9 cellular contexts compared by ENCODE assay signal in the genomic region with DNA sequence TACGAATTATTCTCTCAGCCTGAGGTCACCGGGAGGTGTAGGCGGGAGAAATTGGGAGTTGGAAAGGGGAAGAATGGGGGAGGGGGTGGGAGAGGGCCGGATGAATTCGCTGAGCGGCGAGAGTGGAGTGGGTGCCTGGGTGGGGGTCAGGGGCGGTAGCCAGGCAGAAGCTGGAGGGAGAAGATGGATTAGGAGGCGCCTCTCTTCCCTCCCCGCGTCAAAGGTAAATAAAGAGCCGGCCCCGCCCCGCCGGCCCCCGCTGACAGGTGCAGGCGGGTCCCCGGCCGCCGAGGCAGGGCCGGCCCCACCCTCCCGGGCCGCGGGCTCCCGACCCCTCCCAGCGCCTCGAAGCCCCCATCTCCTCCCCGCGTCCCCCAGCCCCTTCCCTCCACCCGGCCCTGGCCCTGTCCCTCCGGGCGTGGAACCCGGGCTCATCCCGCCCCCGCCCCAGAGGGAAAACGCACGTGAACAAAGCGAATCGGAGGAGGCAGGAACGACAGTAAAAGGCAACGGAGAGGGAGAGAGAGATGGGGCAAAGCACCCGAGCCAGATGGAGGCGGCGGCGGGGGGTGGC. TPM values are rescaled to one million over a fixed set of nuclear protein-coding genes. Genes with fewer than 3 reads are reported as not detected.
DNase-seq lines count a peak whose midpoint lies in the region; TF ChIP-seq lines count a peak whose summit lies in the region.
"Had no signal": no experiment of that assay in that cellular context is flagged by ENCODE, and none has a peak within 500 bp of the region (broad histone marks: within the 10 kb centered on the region; RNA-seq: fewer than 3 reads in every experiment).

No MANE protein-coding gene starts in this region.

- H2BK5ac ChIP-seq in trophoblast cell (ENCODE audit: low read depth, low read length, poor library complexity) = no peak overlapping the region

- H3K27ac ChIP-seq in esophagus muscularis mucosa (replicated peaks in 1 of 4) = peak overlapping the region in 1 of 4 donors; percentile 40
- H3K27ac ChIP-seq in trophoblast cell (ENCODE audit: low read depth, low read length) = no peak overlapping the region

- H3K79me1 ChIP-seq in trophoblast cell (ENCODE audit: low read length) = no peaks in the 10 kb centered on the region

- DNase-seq in NCI-H345 treated with DMSO at 0.1 percent for 48 hours (lab: John Stamatoyannopoulos, UW; ENCODE audit: unreplicated experiment) (peak; percentile 36), esophagus muscularis mucosa (ENCODE audit: extremely low spot score) (no peak), trophoblast cell (no peak), mucosa of gallbladder (ENCODE audit: low spot score) (no peak), NOMO-1 (lab: John Stamatoyannopoulos, UW; ENCODE audit: unreplicated experiment in 2 of 2) (no peak), NCI-H226 (no peak), GM19238 (ENCODE audit: insufficient read length, low spot score) (no peak)

- H3K23ac ChIP-seq in trophoblast cell (ENCODE audit: low read length) = no peak overlapping the region

- H2AK5ac ChIP-seq in trophoblast cell (ENCODE audit: low read length) = no peak overlapping the region

- no peak overlapping the region for H3K14ac ChIP-seq in trophoblast cell (ENCODE audit: low read length)

- H2BK120ac ChIP-seq in trophoblast cell (ENCODE audit: insufficient read depth, low read length, poor library complexity) = no peak overlapping the region

- H3K4me1 ChIP-seq in ES-I3 (ENCODE audit: insufficient read depth, low read length) = no peaks in the 10 kb centered on the region; the same call in 1 of the 2 replicates
- peaks cover 8 to 26% (median 19%) of the 10 kb centered on the region in 4 donors for H3K4me1 ChIP-seq in esophagus muscularis mucosa
- H3K4me1 ChIP-seq in trophoblast cell (ENCODE audit: control insufficient read depth in 1 of 2, insufficient read depth in 2 of 2, low read length in 2 of 2) = peaks cover 0 to 5% of the 10 kb centered on the region in 2 experiments

- TF ChIP-seq CTCF in esophagus muscularis mucosa (IDR thresholded peaks at IDR 0.05) = no peak

- H3K4ac ChIP-seq in trophoblast cell (ENCODE audit: low read depth, low read length) = no peak overlapping the region

- no peak overlapping the region for H2BK12ac ChIP-seq in trophoblast cell (ENCODE audit: low read length)

- H3K36me3 ChIP-seq in ES-I3 (ENCODE audit: insufficient read depth, low read length) = peaks cover 2% of the 10 kb centered on the region; the same call in 1 of the 2 replicates
- H3K36me3 ChIP-seq in esophagus muscularis mucosa = no peaks in the 10 kb centered on the region
- no peaks in the 10 kb centered on the region for H3K36me3 ChIP-seq in trophoblast cell (ENCODE audit: control insufficient read depth in 1 of 2, insufficient read depth in 2 of 2, low read length in 2 of 2)

- H4K12ac ChIP-seq in trophoblast cell (ENCODE audit: low read depth, low read length) = no peak overlapping the region

- no peak overlapping the region for H4K91ac ChIP-seq in trophoblast cell (ENCODE audit: low read depth, low read length)

- H3K9ac ChIP-seq in ES-I3 (ENCODE audit: low read depth, low read length) (peak overlapping the region; percentile 84), trophoblast cell (ENCODE audit: low read length) (no peak overlapping the region)

- WGBS in esophagus muscularis mucosa = 9% methylated on average over 24 of the region's 45 CpGs
- WGBS in trophoblast cell (ENCODE audit: extremely low coverage, insufficient coverage, insufficient read length) = no CpG with 5 or more reads among the region's 45 CpGs

- H3K27me3 ChIP-seq in esophagus muscularis mucosa (peaks cover 3 to 63% (median 17%) of the 10 kb centered on the region in 4 donors), trophoblast cell (ENCODE audit: insufficient read depth, low read length) (peaks cover 46% of the 10 kb centered on the region)

- intact Hi-C loops in esophagus muscularis mucosa (cut with DNase I) = loop anchor here (10.0 kb wide), 1 partner anchor 53 kb away; no protein-coding TSS in a partner anchor

- H3K79me2 ChIP-seq in trophoblast cell (ENCODE audit: control insufficient read depth, insufficient read depth, low read length, poor library complexity) = no peaks in the 10 kb centered on the region

- H4K8ac ChIP-seq in trophoblast cell (ENCODE audit: low read depth, low read length) = no peak overlapping the region

- H3K4me2 ChIP-seq in trophoblast cell (ENCODE audit: low read length) = peak overlapping the region; percentile 54

- TF ChIP-seq EP300 in esophagus muscularis mucosa (IDR thresholded peaks at IDR 0.05) = no peak

- H3K9me3 ChIP-seq in ES-I3 (ENCODE audit: control insufficient read depth, insufficient read depth, low read length) (no peaks in the 10 kb centered on the region), esophagus muscularis mucosa (no peaks in the 10 kb centered on the region), trophoblast cell (ENCODE audit: insufficient read depth, low read depth, low read length) (peaks cover 2% of the 10 kb centered on the region)

- H3K4me3 ChIP-seq in esophagus muscularis mucosa (peak overlapping the region; percentile 59 to 74 (median 68)), trophoblast cell (ENCODE audit: low read depth, low read length) (no peak overlapping the region)

- TF ChIP-seq POLR2A in esophagus muscularis mucosa (IDR thresholded peaks at IDR 0.05; ENCODE audit: low read depth) = no peak

- no peak overlapping the region for H3K18ac ChIP-seq in trophoblast cell (ENCODE audit: low read length)

- no peak overlapping the region for H2AFZ ChIP-seq in trophoblast cell (ENCODE audit: insufficient read depth, low read length, poor library complexity)

RNA-seq across cellular contexts. Expression of a gene that starts 0.9 kb away (rescaled TPM):
- total RNA-seq in esophagus muscularis mucosa = 1 to 10 TPM in 3 of 4 donors, under 1 TPM in 1; 0.42 to 2.0 (median 1.3) TPM
- polyA plus RNA-seq in trophoblast cell (2013) = 0.22 and 0.28 TPM in 2 replicates
- 6.6 TPM for total RNA-seq in mucosa of gallbladder

RNA-seq across cellular contexts. Expression of a gene that starts 19.5 kb away (rescaled TPM):
- total RNA-seq in esophagus muscularis mucosa = 100 to 1,000 TPM; 186 to 469 (median 245) TPM
- 275 TPM in 2 replicates for polyA plus RNA-seq in trophoblast cell (2013)
- 276 TPM for total RNA-seq in mucosa of gallbladder

RNA-seq across cellular contexts. Expression of a gene that starts 45.7 kb away (rescaled TPM):
- total RNA-seq in esophagus muscularis mucosa (not detected), mucosa of gallbladder (1.2 TPM)
- 0.03 TPM in 2 replicates for polyA plus RNA-seq in trophoblast cell (2013)
- total RNA-seq: HT1080 had no signal

RNA-seq across cellular contexts. Expression of a gene that starts 47.0 kb away (rescaled TPM):
- total RNA-seq in esophagus muscularis mucosa (under 1 TPM in 2 of 4 donors, not detected in 2; 0.17 to 0.23 TPM), mucosa of gallbladder (38.0 TPM)
- polyA plus RNA-seq in trophoblast cell (2013) = 26.1 and 27.4 TPM in 2 replicates
